ENCODE assay signal across 15 cellular contexts in the genomic region with DNA sequence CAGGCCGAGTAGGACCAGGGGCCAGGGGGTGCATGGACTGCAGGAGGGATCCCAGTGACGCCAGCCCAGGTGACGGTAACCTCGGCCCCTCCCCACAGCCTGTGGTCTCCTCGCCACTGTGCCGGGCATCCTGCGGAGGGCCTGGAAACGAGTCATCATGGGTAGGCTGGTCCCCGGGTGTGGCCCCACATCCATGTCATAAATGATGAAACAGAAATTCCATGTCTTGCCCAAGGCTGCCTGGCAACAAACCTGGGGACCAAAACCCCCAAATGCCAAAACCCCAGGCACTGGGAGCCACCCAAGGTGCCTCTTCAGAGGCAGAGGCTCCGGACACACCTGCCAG. TPM values are rescaled to one million over a fixed set of nuclear protein-coding genes. Genes with fewer than 3 reads are reported as not detected.
DNase-seq lines count a peak whose midpoint lies in the region; ATAC-seq and FAIRE-seq lines count a peak whose summit lies in the region.
"Had no signal": no experiment of that assay in that cellular context is flagged by ENCODE, and none has a peak within 500 bp of the region (broad histone marks: within the 10 kb centered on the region; RNA-seq: fewer than 3 reads in every experiment).

No MANE protein-coding gene starts in this region.

- no peak for FAIRE-seq in RCC 7860 (lab: Jason Lieb, UNC)

- peak overlapping the region in 1 of 2 donors; percentile 6 for H3K4me3 Mint-ChIP-seq in activated T-cell treated with anti-CD3 and anti-CD28 coated beads, Interleukin-2, amount 50 U/mL, for 72 hours
- H3K4me3 Mint-ChIP-seq in activated T-cell treated with anti-CD3 and anti-CD28 coated beads, Interleukin-2, amount 50 U/mL, for 4 hours: no peak overlapping the region
- H3K4me3 Mint-ChIP-seq in effector memory CD8-positive, alpha-beta T cell: peak overlapping the region in 1 of 2 donors; percentile 15
- peak overlapping the region; percentile 69 for H3K4me3 Mint-ChIP-seq in stimulated activated effector memory CD8-positive, alpha-beta T cell treated with anti-CD3 and anti-CD28 coated beads, Interleukin-12 subunit alpha, Interleukin-12 subunit beta, amount 100 ng/mL, for 72 hours
- H3K4me3 Mint-ChIP-seq: mesothelial cell of epicardium had no signal

- peaks cover 28% of the 10 kb centered on the region for H3K4me1 Mint-ChIP-seq in activated T-cell treated with anti-CD3 and anti-CD28 coated beads, Interleukin-2, amount 50 U/mL, for 72 hours (ENCODE audit: low read depth)
- peaks cover 36% of the 10 kb centered on the region for H3K4me1 Mint-ChIP-seq in activated T-cell treated with anti-CD3 and anti-CD28 coated beads, Interleukin-2, amount 50 U/mL, for 4 hours (ENCODE audit: low read depth)
- H3K4me1 Mint-ChIP-seq in effector memory CD8-positive, alpha-beta T cell (ENCODE audit: low read depth in 2 of 2): peaks cover 30 to 37% of the 10 kb centered on the region in 2 donors
- H3K4me1 Mint-ChIP-seq in stimulated activated effector memory CD8-positive, alpha-beta T cell treated with anti-CD3 and anti-CD28 coated beads, Interleukin-12 subunit alpha, Interleukin-12 subunit beta, amount 100 ng/mL, for 72 hours: peaks cover 38% of the 10 kb centered on the region
- H3K4me1 Mint-ChIP-seq: mesothelial cell of epicardium had no signal

- ATAC-seq in activated T-cell treated with anti-CD3 and anti-CD28 coated beads, Interleukin-2, amount 50 U/mL, for 72 hours (replicated peaks in 1 of 2): peak; percentile 18 to 20
- no peak for ATAC-seq in activated T-cell treated with anti-CD3 and anti-CD28 coated beads, Interleukin-2, amount 50 U/mL, for 4 hours
- ATAC-seq in effector memory CD8-positive, alpha-beta T cell (replicated peaks): no peak
- ATAC-seq in stimulated activated effector memory CD8-positive, alpha-beta T cell treated with anti-CD3 and anti-CD28 coated beads, Interleukin-12 subunit alpha, Interleukin-12 subunit beta, amount 100 ng/mL, for 72 hours: no peak
- no peak for ATAC-seq in HG02571 (IDR thresholded peaks at IDR 0.05; ENCODE audit: unreplicated experiment)

- H3K36me3 Mint-ChIP-seq in activated T-cell treated with anti-CD3 and anti-CD28 coated beads, Interleukin-2, amount 50 U/mL, for 72 hours (ENCODE audit: insufficient read depth in 2 of 2): peaks cover 8 to 19% of the 10 kb centered on the region in 2 donors
- peaks cover 11% of the 10 kb centered on the region for H3K36me3 Mint-ChIP-seq in activated T-cell treated with anti-CD3 and anti-CD28 coated beads, Interleukin-2, amount 50 U/mL, for 4 hours (ENCODE audit: insufficient read depth)
- H3K36me3 Mint-ChIP-seq in effector memory CD8-positive, alpha-beta T cell (ENCODE audit: insufficient read depth): peaks cover 53% of the 10 kb centered on the region
- peaks cover 79% of the 10 kb centered on the region for H3K36me3 Mint-ChIP-seq in stimulated activated effector memory CD8-positive, alpha-beta T cell treated with anti-CD3 and anti-CD28 coated beads, Interleukin-12 subunit alpha, Interleukin-12 subunit beta, amount 100 ng/mL, for 72 hours

- no peak overlapping the region for H3K27ac Mint-ChIP-seq in activated T-cell treated with anti-CD3 and anti-CD28 coated beads, Interleukin-2, amount 50 U/mL, for 72 hours
- H3K27ac Mint-ChIP-seq in effector memory CD8-positive, alpha-beta T cell: peak overlapping the region; percentile 95 to 97
- H3K27ac Mint-ChIP-seq in stimulated activated effector memory CD8-positive, alpha-beta T cell treated with anti-CD3 and anti-CD28 coated beads, Interleukin-12 subunit alpha, Interleukin-12 subunit beta, amount 100 ng/mL, for 72 hours: peak overlapping the region; percentile 68
- H3K27ac Mint-ChIP-seq: mesothelial cell of epicardium had no signal

- DNase-seq in activated T-cell treated with anti-CD3 and anti-CD28 coated beads, Interleukin-2, amount 50 U/mL, for 72 hours: peak; percentile 46 to 48
- no peak for DNase-seq in activated T-cell treated with anti-CD3 and anti-CD28 coated beads, Interleukin-2, amount 50 U/mL, for 4 hours
- DNase-seq in RCC 7860 (ENCODE audit: low spot score) (peak; percentile 23), GM03348 (ENCODE audit: low spot score) (no peak), GOT3 (lab: John Stamatoyannopoulos, UW) (no peak)
- no peak for DNase-seq in effector memory CD8-positive, alpha-beta T cell
- DNase-seq in stimulated activated effector memory CD8-positive, alpha-beta T cell treated with anti-CD3 and anti-CD28 coated beads, Interleukin-12 subunit alpha, Interleukin-12 subunit beta, amount 100 ng/mL, for 72 hours (ENCODE audit: low spot score in 2 of 2): no peak
- DNase-seq: dermis blood vessel endothelial cell, foreskin melanocyte, NCI-H1048, NCI-H2171 treated with DMSO at 0.1 percent for 48 hours, occipital lobe had no signal

- H3K27me3 Mint-ChIP-seq in activated T-cell treated with anti-CD3 and anti-CD28 coated beads, Interleukin-2, amount 50 U/mL, for 72 hours (ENCODE audit: low read depth): no peaks in the 10 kb centered on the region
- no peaks in the 10 kb centered on the region for H3K27me3 Mint-ChIP-seq in activated T-cell treated with anti-CD3 and anti-CD28 coated beads, Interleukin-2, amount 50 U/mL, for 4 hours (ENCODE audit: low read depth)
- H3K27me3 Mint-ChIP-seq in effector memory CD8-positive, alpha-beta T cell: no peaks in the 10 kb centered on the region

- no peaks in the 10 kb centered on the region for H3K9me3 Mint-ChIP-seq in activated T-cell treated with anti-CD3 and anti-CD28 coated beads, Interleukin-2, amount 50 U/mL, for 72 hours
- H3K9me3 Mint-ChIP-seq in activated T-cell treated with anti-CD3 and anti-CD28 coated beads, Interleukin-2, amount 50 U/mL, for 4 hours: no peaks in the 10 kb centered on the region
- no peaks in the 10 kb centered on the region for H3K9me3 Mint-ChIP-seq in effector memory CD8-positive, alpha-beta T cell
- H3K9me3 Mint-ChIP-seq in stimulated activated effector memory CD8-positive, alpha-beta T cell treated with anti-CD3 and anti-CD28 coated beads, Interleukin-12 subunit alpha, Interleukin-12 subunit beta, amount 100 ng/mL, for 72 hours: no peaks in the 10 kb centered on the region
- H3K9me3 Mint-ChIP-seq: mesothelial cell of epicardium had no signal

RNA-seq across cellular contexts. Expression of gene MAP2K2, which starts 20.9 kb away (rescaled TPM):
- 100 to 1,000 TPM; 144 to 157 TPM for total RNA-seq in activated T-cell treated with anti-CD3 and anti-CD28 coated beads, Interleukin-2, amount 50 U/mL, for 72 hours
- 100 to 1,000 TPM; 136 to 143 (median 139) TPM for total RNA-seq in activated T-cell treated with anti-CD3 and anti-CD28 coated beads, Interleukin-2, amount 50 U/mL, for 4 hours

RNA-seq across cellular contexts. Expression of gene ZBTB7A, which starts 36.3 kb away (rescaled TPM):
- total RNA-seq in activated T-cell treated with anti-CD3 and anti-CD28 coated beads, Interleukin-2, amount 50 U/mL, for 72 hours: 10 to 100 TPM; 29.9 to 39.6 TPM
- 10 to 100 TPM; 46.6 to 49.6 (median 47.4) TPM for total RNA-seq in activated T-cell treated with anti-CD3 and anti-CD28 coated beads, Interleukin-2, amount 50 U/mL, for 4 hours

RNA-seq across cellular contexts. Expression of gene CREB3L3, which starts 50.4 kb away (rescaled TPM):
- under 1 TPM in 1 of 2 donors, not detected in 1; 0.10 TPM for total RNA-seq in activated T-cell treated with anti-CD3 and anti-CD28 coated beads, Interleukin-2, amount 50 U/mL, for 72 hours
- total RNA-seq in activated T-cell treated with anti-CD3 and anti-CD28 coated beads, Interleukin-2, amount 50 U/mL, for 4 hours: under 1 TPM in 1 of 3 donors, not detected in 2; 0.08 TPM
- total RNA-seq: dermis blood vessel endothelial cell, mesothelial cell of epicardium, occipital lobe, smooth muscle cell had no signal

Comparison
In these comparisons a context has a peak if more than half of its experiments do, and no peak if none do; other contexts are left out.
1. ATAC-seq: peak in activated T-cell treated with anti-CD3 and anti-CD28 coated beads, Interleukin-2, amount 50 U/mL, for 72 hours (2 of 2); none in activated T-cell treated with anti-CD3 and anti-CD28 coated beads, Interleukin-2, amount 50 U/mL, for 4 hours (0 of 2), effector memory CD8-positive, alpha-beta T cell (single experiment), stimulated activated effector memory CD8-positive, alpha-beta T cell treated with anti-CD3 and anti-CD28 coated beads, Interleukin-12 subunit alpha, Interleukin-12 subunit beta, amount 100 ng/mL, for 72 hours (single experiment) and HG02571 (single experiment).
2. DNase-seq: peak in activated T-cell treated with anti-CD3 and anti-CD28 coated beads, Interleukin-2, amount 50 U/mL, for 72 hours (2 of 2) and RCC 7860 (single experiment); none in activated T-cell treated with anti-CD3 and anti-CD28 coated beads, Interleukin-2, amount 50 U/mL, for 4 hours (single experiment), effector memory CD8-positive, alpha-beta T cell (0 of 3), stimulated activated effector memory CD8-positive, alpha-beta T cell treated with anti-CD3 and anti-CD28 coated beads, Interleukin-12 subunit alpha, Interleukin-12 subunit beta, amount 100 ng/mL, for 72 hours (0 of 2), GM03348 (single experiment) and GOT3 (single experiment).